ENCODE assay signal across 1 cellular context in the genomic region with DNA sequence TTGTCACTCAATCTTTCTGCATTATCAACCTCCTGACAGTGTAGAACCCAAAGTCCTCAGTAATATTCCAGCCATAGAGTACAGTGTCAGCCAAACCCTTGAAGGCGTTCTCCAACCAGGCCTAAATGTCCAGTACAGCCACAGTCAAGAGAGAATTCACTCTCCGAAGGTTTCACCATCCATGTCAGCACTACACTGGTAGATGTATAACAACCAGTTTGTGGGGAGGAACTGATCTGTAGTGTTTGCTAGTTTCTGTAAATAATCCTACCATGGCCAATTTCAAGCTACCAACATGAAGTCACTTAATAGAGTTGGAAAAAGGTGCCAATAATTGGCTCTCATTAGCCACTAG.
TF ChIP-seq lines count a peak whose summit lies in the region.

No MANE protein-coding gene starts in this region.

TF ChIP-seq in A549, 52 proteins besides CTCF, POLR2A, EP300 and RAD21 (continued from another document):
- TF ChIP-seq, protein P1, sequence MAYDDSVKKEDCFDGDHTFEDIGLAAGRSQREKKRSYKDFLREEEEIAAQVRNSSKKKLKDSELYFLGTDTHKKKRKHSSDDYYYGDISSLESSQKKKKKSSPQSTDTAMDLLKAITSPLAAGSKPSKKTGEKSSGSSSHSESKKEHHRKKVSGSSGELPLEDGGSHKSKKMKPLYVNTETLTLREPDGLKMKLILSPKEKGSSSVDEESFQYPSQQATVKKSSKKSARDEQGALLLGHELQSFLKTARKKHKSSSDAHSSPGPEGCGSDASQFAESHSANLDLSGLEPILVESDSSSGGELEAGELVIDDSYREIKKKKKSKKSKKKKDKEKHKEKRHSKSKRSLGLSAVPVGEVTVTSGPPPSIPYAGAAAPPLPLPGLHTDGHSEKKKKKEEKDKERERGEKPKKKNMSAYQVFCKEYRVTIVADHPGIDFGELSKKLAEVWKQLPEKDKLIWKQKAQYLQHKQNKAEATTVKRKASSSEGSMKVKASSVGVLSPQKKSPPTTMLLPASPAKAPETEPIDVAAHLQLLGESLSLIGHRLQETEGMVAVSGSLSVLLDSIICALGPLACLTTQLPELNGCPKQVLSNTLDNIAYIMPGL (CRISPR knock-in tag; IDR thresholded peaks at IDR 0.05; ENCODE audit: borderline replicate concordance), result no peak
